ENCODE assay signal across 22 cellular contexts in genomic region chr15:101547737-101548136, GRCh38. TPM values are rescaled to one million over a fixed set of nuclear protein-coding genes. Genes with fewer than 3 reads are reported as not detected.
A peak's percentile ranks its signal among the peaks of the same experiment; 100 is the strongest.
DNase-seq lines count a peak whose midpoint lies in the region; ATAC-seq, FAIRE-seq and TF ChIP-seq lines count a peak whose summit lies in the region.
"Had no signal": no experiment of that assay in that cellular context is flagged by ENCODE, and none has a peak within 500 bp of the region (broad histone marks: within the 10 kb centered on the region; RNA-seq: fewer than 3 reads in every experiment).

No MANE protein-coding gene starts in this region.

- TF ChIP-seq POLR2A in K562 (conservative IDR thresholded peaks at IDR 0.05) = no peak

- no peak for TF ChIP-seq RAD21 in K562 (CRISPR knock-in tag; conservative IDR thresholded peaks at IDR 0.05 in 1 of 2, IDR thresholded peaks at IDR 0.05 in 1 of 2)

- H3K4me2 ChIP-seq in K562 (ENCODE audit: insufficient read depth, low read length) = no peak overlapping the region
- H3K4me2 ChIP-seq: BLaER1 had no signal

- no peaks in the 10 kb centered on the region for H3K9me1 ChIP-seq in K562 (ENCODE audit: control insufficient read depth, insufficient read depth, low read length)

- no peak overlapping the region for H3K27ac ChIP-seq in K562 (ENCODE audit: extremely low read depth, low read depth, low read length)
- H3K27ac ChIP-seq: BLaER1 had no signal

- no peak for TF ChIP-seq EP300 in K562 (IDR thresholded peaks at IDR 0.05; ENCODE audit: low read length)

- H4K20me1 ChIP-seq in K562 (replicated peaks; ENCODE audit: control insufficient read depth, insufficient read depth, low read length) = no peaks in the 10 kb centered on the region
- H4K20me1 ChIP-seq: BLaER1 had no signal

- in situ Hi-C loops in K562 (cut with MboI) = no loop called here

- DNase-seq in HEK293T (ENCODE audit: extremely low spot score) (no peak), K562 (ENCODE audit: extremely low read depth in 1 of 4, low spot score in 3 of 4) (no peak), cerebellar cortex (ENCODE audit: low spot score) (no peak)
- DNase-seq: 8988T; ACHN; BE2C; C1 segment of cervical spinal cord; CD4-positive, alpha-beta memory T cell; CD4-positive, CD25-positive, alpha-beta regulatory T cell; CD8-positive, alpha-beta memory T cell; COR-L47; DMS 273 treated with DMSO at 0.1 percent for 48 hours; DMS153; DMS79 treated with DMSO at 0.1 percent for 48 hours; GF-D8 had no signal

- no peaks in the 10 kb centered on the region for H3K4me1 ChIP-seq in K562 (replicated peaks in 1 of 2; ENCODE audit: control insufficient read depth in 2 of 2, insufficient read depth in 2 of 2, low read length in 2 of 2)
- H3K4me1 ChIP-seq: BE2C, BLaER1 had no signal

- no peaks in the 10 kb centered on the region for H3K79me2 ChIP-seq in K562 (ENCODE audit: control insufficient read depth, insufficient read depth, low read length)

- H3K36me3 ChIP-seq in K562 (ENCODE audit: control insufficient read depth, insufficient read depth, low read length) = no peaks in the 10 kb centered on the region
- H3K36me3 ChIP-seq: BE2C, BLaER1 had no signal

- intact Hi-C loops in K562 (cut with micrococcal nuclease) = no loop called here

- WGBS in K562 (ENCODE audit: insufficient coverage, low coverage, missing lambda C conversion rate) = 0% methylated on average over 2 of the region's 2 CpGs

- FAIRE-seq in K562 (lab: Jason Lieb, UNC) = no peak
- FAIRE-seq: A204.1, G401.6, GM12891, GM18507 had no signal

- CTCF ChIA-PET in HEK293T (lab: Yijun Ruan, JAX) = no interaction called here
- CTCF ChIA-PET in K562 (lab: Yijun Ruan, JAX; ENCODE audit: low intra/inter-chr PET ratio) = no interaction called here

- POLR2A ChIA-PET in HEK293T (lab: Yijun Ruan, JAX) = no interaction called here
- POLR2A ChIA-PET in K562 (lab: Yijun Ruan, JAX) = no interaction called here

- peaks cover 53 to 54% of the 10 kb centered on the region in 2 experiments for H3K27me3 ChIP-seq in K562 (ENCODE audit: control insufficient read depth in 2 of 2, insufficient read depth in 2 of 2, low read length in 2 of 2)
- H3K27me3 ChIP-seq: BLaER1 had no signal

- peaks cover 2% of the 10 kb centered on the region; the same call in 1 of the 2 replicates for H3K9me3 ChIP-seq in K562 (replicated peaks; ENCODE audit: control insufficient read depth, insufficient read depth, low read depth, low read length)
- H3K9me3 ChIP-seq: BE2C had no signal

- BruUV-seq in K562 (replicated peaks; lab: Mats Ljungman, UMichigan) = no TSS peak

- ATAC-seq in K562 (no peak), HG03097 (IDR thresholded peaks at IDR 0.05; ENCODE audit: low FRiP score, unreplicated experiment) (no peak), GM18498 (IDR thresholded peaks at IDR 0.05; ENCODE audit: unreplicated experiment) (no peak)

- H3K9ac ChIP-seq in K562 (ENCODE audit: insufficient read depth in 1 of 2, low read depth in 2 of 2, low read length in 2 of 2) = no peak overlapping the region
- H3K9ac ChIP-seq: BLaER1 had no signal

- no peak for TF ChIP-seq CTCF in K562 (IDR thresholded peaks at IDR 0.05 in 2 of 3, conservative IDR thresholded peaks at IDR 0.05 in 1 of 3; ENCODE audit: insufficient read depth in 2 of 3, low read depth in 1 of 3, low read length in 3 of 3)

- H2AFZ ChIP-seq in K562 (ENCODE audit: low read depth, low read length) = no peak overlapping the region

- no peak overlapping the region for H3K4me3 ChIP-seq in K562
- H3K4me3 ChIP-seq: BLaER1 had no signal

TF ChIP-seq in HEK293T, 16 proteins besides CTCF, POLR2A, EP300 and RAD21:
- no peak for TF ChIP-seq FOXA1 (IDR thresholded peaks at IDR 0.05)
- 0 out of 2 replicates have a peak, but pooled peaks have one; percentile 5 for TF ChIP-seq TARDBP (IDR thresholded peaks at IDR 0.05)
TF ChIP-seq in HEK293T: peak in this region for 1.

TF ChIP-seq in K562, 482 proteins besides CTCF, POLR2A, EP300 and RAD21:
- TF ChIP-seq CBX2 (IDR thresholded peaks at IDR 0.05; ENCODE audit: insufficient read depth, low read length, poor library complexity, severe bottlenecking) (peak; percentile 31), AFF1 (IDR thresholded peaks at IDR 0.05; ENCODE audit: low read depth in 1 of 2, partially characterized antibody in 2 of 2) (no peak)
TF ChIP-seq in K562: peak in this region for 1.

RNA-seq across cellular contexts. Expression of gene PCSK6, which starts 58.2 kb away (rescaled TPM):
- 94.9 and 139 TPM in 2 replicates for total RNA-seq in K562 (2011; cell fraction: chromatin; rRNA removed; ENCODE audit: low replicate concordance)
- total RNA-seq in K562 (2011; cell fraction: nucleolus; rRNA removed) = 83.4 and 91.1 TPM in 2 replicates
- 86.1 and 94.3 TPM in 2 replicates for total RNA-seq in K562 (2011; cell fraction: nucleoplasm; rRNA removed)
- total RNA-seq in K562 (2014; rRNA removed) = 14.5 and 27.2 TPM in 2 replicates
- 13.7 and 14.4 TPM in 2 replicates for total RNA-seq in K562 (2014; rRNA removed; fragmentation: Illumina TruSeq; extraction: Trizol)
- total RNA-seq in K562 (2015; rRNA removed; fragmentation: Illumina TruSeq; extraction: Trizol) = 11.2 and 11.8 TPM in 2 replicates
- total RNA-seq in K562 (2021) = 17.6 and 18.3 TPM in 2 replicates
- polyA plus RNA-seq in K562 (2011; rRNA removed) = 32.6 and 36.7 TPM in 2 replicates
- 23.3 and 26.1 TPM in 2 replicates for polyA plus RNA-seq in K562 (2011; cell fraction: cytosol; rRNA removed)
- 87.3 and 101 TPM in 2 replicates for polyA plus RNA-seq in K562 (2011; cell fraction: nucleus; rRNA removed)
- polyA plus RNA-seq in K562 (2012) = 17.5 and 24.2 TPM in 2 replicates
- polyA plus RNA-seq in K562 (2014; fragmentation: Illumina TruSeq; extraction: Trizol) = 17.5 and 20.5 TPM in 2 replicates
- 1 to 10 TPM; 2.2 to 3.4 TPM for polyA plus RNA-seq in K562 (2014; fragmentation: Nextera tagmentation; extraction: Ambion mirVana)
- polyA plus RNA-seq in K562 (2014; rRNA removed) = 19.3 and 20.7 TPM in 2 replicates
- 24.8 and 36.1 TPM in 2 replicates for polyA minus RNA-seq in K562 (2011; rRNA and poly(A)+ RNA removed)
- polyA minus RNA-seq in K562 (2011; cell fraction: cytosol; rRNA and poly(A)+ RNA removed) = 30.4 and 31.4 TPM in 2 replicates
- 33.4 and 41.8 TPM in 2 replicates for polyA minus RNA-seq in K562 (2011; cell fraction: nucleus; rRNA and poly(A)+ RNA removed)
